Comparison of ENCODE assay signal across 1 cellular context in the genomic region with DNA sequence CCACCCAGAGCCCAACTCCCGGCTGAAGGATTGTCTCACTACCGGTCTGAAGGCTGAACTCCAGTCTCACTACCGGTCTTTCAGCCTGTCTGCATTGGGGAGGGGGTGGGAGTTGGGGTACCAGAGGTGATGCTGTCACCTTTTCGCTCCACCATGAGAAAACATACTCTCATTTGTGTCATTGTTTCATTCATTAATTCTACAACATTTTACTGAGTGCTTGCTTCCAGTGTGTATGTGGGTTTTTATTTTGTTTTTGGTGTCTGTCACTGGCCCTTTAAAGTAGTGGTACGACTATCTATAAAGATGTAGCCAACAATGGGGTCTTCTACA.
TF ChIP-seq lines count a peak whose summit lies in the region.

No MANE protein-coding gene starts in this region.

TF ChIP-seq in H1, 55 proteins besides CTCF, POLR2A, EP300 and RAD21:
- no peak for TF ChIP-seq RFX5 (IDR thresholded peaks at IDR 0.05; ENCODE audit: borderline replicate concordance, low read depth, low read length)
- TF ChIP-seq KDM1A (IDR thresholded peaks at IDR 0.05; ENCODE audit: borderline replicate concordance, low read length), result no peak
- TF ChIP-seq CEBPB (IDR thresholded peaks at IDR 0.05; ENCODE audit: low read depth, low read length), result no peak
- no peak for TF ChIP-seq CHD1 (IDR thresholded peaks at IDR 0.05; ENCODE audit: low read depth, low read length)
- TF ChIP-seq CBX8 (IDR thresholded peaks at IDR 0.05; ENCODE audit: borderline replicate concordance, low read depth, low read length), result no peak
- TF ChIP-seq YY1 (IDR thresholded peaks at IDR 0.05; ENCODE audit: low read depth, low read length), result no peak
- TF ChIP-seq RBBP5 (IDR thresholded peaks at IDR 0.05; ENCODE audit: borderline replicate concordance, low read depth, low read length), result no peak
- TF ChIP-seq MAFK (IDR thresholded peaks at IDR 0.05; ENCODE audit: low read depth, low read length), result no peak
- no peak for TF ChIP-seq FOSL1 (IDR thresholded peaks at IDR 0.05; ENCODE audit: insufficient read depth, low read depth, low read length)
- TF ChIP-seq TAF7 (optimal IDR thresholded peaks at IDR 0.05; ENCODE audit: borderline replicate concordance, low read depth, low read length), result no peak
- TF ChIP-seq BACH1 (IDR thresholded peaks at IDR 0.05; ENCODE audit: low read length), result no peak
- TF ChIP-seq, protein P1, sequence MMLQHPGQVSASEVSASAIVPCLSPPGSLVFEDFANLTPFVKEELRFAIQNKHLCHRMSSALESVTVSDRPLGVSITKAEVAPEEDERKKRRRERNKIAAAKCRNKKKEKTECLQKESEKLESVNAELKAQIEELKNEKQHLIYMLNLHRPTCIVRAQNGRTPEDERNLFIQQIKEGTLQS (IDR thresholded peaks at IDR 0.05; ENCODE audit: insufficient read depth, low read depth, low read length), result no peak
- no peak for TF ChIP-seq HDAC6 (IDR thresholded peaks at IDR 0.05; ENCODE audit: low read depth, low read length)
- TF ChIP-seq SIRT6 (IDR thresholded peaks at IDR 0.05; ENCODE audit: low read length), result no peak
- TF ChIP-seq BCL11A (IDR thresholded peaks at IDR 0.05; ENCODE audit: low read depth in 2 of 2, low read length in 2 of 2), result no peak
- TF ChIP-seq NRF1 (IDR thresholded peaks at IDR 0.05; ENCODE audit: low read depth, low read length), result no peak
- TF ChIP-seq, protein P2, sequence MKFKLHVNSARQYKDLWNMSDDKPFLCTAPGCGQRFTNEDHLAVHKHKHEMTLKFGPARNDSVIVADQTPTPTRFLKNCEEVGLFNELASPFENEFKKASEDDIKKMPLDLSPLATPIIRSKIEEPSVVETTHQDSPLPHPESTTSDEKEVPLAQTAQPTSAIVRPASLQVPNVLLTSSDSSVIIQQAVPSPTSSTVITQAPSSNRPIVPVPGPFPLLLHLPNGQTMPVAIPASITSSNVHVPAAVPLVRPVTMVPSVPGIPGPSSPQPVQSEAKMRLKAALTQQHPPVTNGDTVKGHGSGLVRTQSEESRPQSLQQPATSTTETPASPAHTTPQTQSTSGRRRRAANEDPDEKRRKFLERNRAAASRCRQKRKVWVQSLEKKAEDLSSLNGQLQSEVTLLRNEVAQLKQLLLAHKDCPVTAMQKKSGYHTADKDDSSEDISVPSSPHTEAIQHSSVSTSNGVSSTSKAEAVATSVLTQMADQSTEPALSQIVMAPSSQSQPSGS (IDR thresholded peaks at IDR 0.05; ENCODE audit: low read length), result no peak
- TF ChIP-seq RNF2 (IDR thresholded peaks at IDR 0.05; ENCODE audit: borderline replicate concordance, low read depth, low read length, missing control alignments, poor library complexity, severe bottlenecking), result no peak
